In genomic region chr1:154747841-154748766, GRCh38 we compare ENCODE assay signal across 8 cellular contexts.
DNase-seq lines count a peak whose midpoint lies in the region; ATAC-seq and TF ChIP-seq lines count a peak whose summit lies in the region.

No MANE protein-coding gene starts in this region.

- TF ChIP-seq CTCF in progenitor cell of endocrine pancreas (IDR thresholded peaks at IDR 0.05; ENCODE audit: unreplicated experiment), result no peak

- H3K4me1 Mint-ChIP-seq in stimulated activated naive CD8-positive, alpha-beta T cell treated with anti-CD3 and anti-CD28 coated beads, Interleukin-15, amount 100 ng/mL, for 72 hours, result peaks cover 82% of the 10 kb centered on the region
- H3K4me1 Mint-ChIP-seq in progenitor cell of endocrine pancreas (ENCODE audit: low read depth), result peaks cover 16% of the 10 kb centered on the region

- peak; percentile 55 for ATAC-seq in GM21526 (IDR thresholded peaks at IDR 0.05; ENCODE audit: low FRiP score, unreplicated experiment)
- peak; percentile 91 for ATAC-seq in stimulated activated naive CD8-positive, alpha-beta T cell treated with anti-CD3 and anti-CD28 coated beads, Interleukin-15, amount 100 ng/mL, for 72 hours

- H3K27me3 Mint-ChIP-seq in stimulated activated naive CD8-positive, alpha-beta T cell treated with anti-CD3 and anti-CD28 coated beads, Interleukin-15, amount 100 ng/mL, for 72 hours, result peaks cover 5% of the 10 kb centered on the region
- H3K27me3 Mint-ChIP-seq in progenitor cell of endocrine pancreas, result peaks cover 77% of the 10 kb centered on the region

- peak; percentile 77 for DNase-seq in DMS 273 (lab: John Stamatoyannopoulos, UW; ENCODE audit: unreplicated experiment)
- peak; percentile 90 for DNase-seq in NCI-H1694 treated with DMSO at 0.1 percent for 48 hours (lab: John Stamatoyannopoulos, UW)
- peak; percentile 23 for DNase-seq in activated T-cell treated with anti-CD3 and anti-CD28 coated beads for 1 hour (ENCODE audit: low read depth)
- peak; percentile 82 for DNase-seq in left kidney (ENCODE audit: low read depth, low spot score)
- DNase-seq in stimulated activated naive CD8-positive, alpha-beta T cell treated with anti-CD3 and anti-CD28 coated beads, Interleukin-15, amount 100 ng/mL, for 72 hours, result peak; percentile 45 to 77
- no peak for DNase-seq in progenitor cell of endocrine pancreas (ENCODE audit: low spot score, unreplicated experiment)
- no peak for DNase-seq in NCI-H1436 treated with DMSO at 0.1 percent for 48 hours (lab: John Stamatoyannopoulos, UW)

- H3K27ac Mint-ChIP-seq in stimulated activated naive CD8-positive, alpha-beta T cell treated with anti-CD3 and anti-CD28 coated beads, Interleukin-15, amount 100 ng/mL, for 72 hours, result peak overlapping the region; percentile 28 to 35
- H3K27ac Mint-ChIP-seq in progenitor cell of endocrine pancreas, result no peak overlapping the region

- no peaks in the 10 kb centered on the region for H3K36me3 Mint-ChIP-seq in progenitor cell of endocrine pancreas (ENCODE audit: insufficient read depth)

- no peaks in the 10 kb centered on the region for H3K9me3 Mint-ChIP-seq in stimulated activated naive CD8-positive, alpha-beta T cell treated with anti-CD3 and anti-CD28 coated beads, Interleukin-15, amount 100 ng/mL, for 72 hours
- H3K9me3 Mint-ChIP-seq in progenitor cell of endocrine pancreas (ENCODE audit: low read depth), result no peaks in the 10 kb centered on the region

- H3K4me3 Mint-ChIP-seq in stimulated activated naive CD8-positive, alpha-beta T cell treated with anti-CD3 and anti-CD28 coated beads, Interleukin-15, amount 100 ng/mL, for 72 hours, result peak overlapping the region; percentile 77 to 87
- no peak overlapping the region for H3K4me3 Mint-ChIP-seq in progenitor cell of endocrine pancreas (ENCODE audit: low read depth)

Comparison
In these comparisons a context has a peak if more than half of its experiments do, and no peak if none do; other contexts are left out.
1. DNase-seq: peak in DMS 273 (single experiment), NCI-H1694 treated with DMSO at 0.1 percent for 48 hours (single experiment), activated T-cell treated with anti-CD3 and anti-CD28 coated beads for 1 hour (single experiment), left kidney (single experiment) and stimulated activated naive CD8-positive, alpha-beta T cell treated with anti-CD3 and anti-CD28 coated beads, Interleukin-15, amount 100 ng/mL, for 72 hours (2 of 2); none in progenitor cell of endocrine pancreas (single experiment) and NCI-H1436 treated with DMSO at 0.1 percent for 48 hours (single experiment).